ENCODE assay signal across 9 cellular contexts in genomic region chr22:37431811-37432707, GRCh38. TPM values are rescaled to one million over a fixed set of nuclear protein-coding genes. Genes with fewer than 3 reads are reported as not detected.
DNase-seq lines count a peak whose midpoint lies in the region.
"Had no signal": no experiment of that assay in that cellular context is flagged by ENCODE, and none has a peak within 500 bp of the region (broad histone marks: within the 10 kb centered on the region; RNA-seq: fewer than 3 reads in every experiment).

No MANE protein-coding gene starts in this region.

- H3K27me3 Mint-ChIP-seq in activated CD4-positive, alpha-beta T cell treated with anti-CD3 and anti-CD28 coated beads, Interleukin-2, amount 10 ng/mL, durations not matched to agents 7 days and 5 days, result peaks cover 33% of the 10 kb centered on the region

- H3K27ac Mint-ChIP-seq in activated CD4-positive, alpha-beta T cell treated with anti-CD3 and anti-CD28 coated beads, Interleukin-2, amount 10 ng/mL, durations not matched to agents 7 days and 5 days, result no peak overlapping the region
- H3K27ac Mint-ChIP-seq: CD4-positive, CD25-positive, alpha-beta regulatory T cell had no signal

- H3K9me3 Mint-ChIP-seq in activated CD4-positive, alpha-beta T cell treated with anti-CD3 and anti-CD28 coated beads, Interleukin-2, amount 10 ng/mL, durations not matched to agents 7 days and 5 days, result peaks cover 6% of the 10 kb centered on the region

- peaks cover 16% of the 10 kb centered on the region for H3K4me1 Mint-ChIP-seq in activated CD4-positive, alpha-beta T cell treated with anti-CD3 and anti-CD28 coated beads, Interleukin-2, amount 10 ng/mL, durations not matched to agents 7 days and 5 days

- no peaks in the 10 kb centered on the region for H3K36me3 Mint-ChIP-seq in activated CD4-positive, alpha-beta T cell treated with anti-CD3 and anti-CD28 coated beads, Interleukin-2, amount 10 ng/mL, durations not matched to agents 7 days and 5 days (ENCODE audit: low read depth)
- H3K36me3 Mint-ChIP-seq: CD4-positive, CD25-positive, alpha-beta regulatory T cell had no signal

- no peak overlapping the region for H3K4me3 Mint-ChIP-seq in activated CD4-positive, alpha-beta T cell treated with anti-CD3 and anti-CD28 coated beads, Interleukin-2, amount 10 ng/mL, durations not matched to agents 7 days and 5 days
- H3K4me3 Mint-ChIP-seq: CD4-positive, CD25-positive, alpha-beta regulatory T cell had no signal

- POLR2A ChIA-PET in activated CD4-positive, alpha-beta T cell treated with anti-CD3 and anti-CD28 coated beads, Interleukin-2, amount 10 ng/mL, durations not matched to agents 7 days and 5 days (lab: Charles Lee), result interaction anchor here (0.7 kb wide), 1 partner anchor 1144 kb away, joined by 4 read pairs; no protein-coding TSS in a partner anchor

- DNase-seq in activated CD4-positive, alpha-beta T cell treated with anti-CD3 and anti-CD28 coated beads for 24 hours (ENCODE audit: low read depth in 2 of 2), result peak; percentile 29 to 34
- no peak for DNase-seq in activated CD4-positive, alpha-beta T cell treated with anti-CD3 and anti-CD28 coated beads, Interleukin-2, amount 10 ng/mL, durations not matched to agents 7 days and 5 days
- DNase-seq in RPMI8226, result peak; percentile 37
- peak; percentile 88 for DNase-seq in dedifferentiated amniotic fluid mesenchymal stem cell (ENCODE audit: extremely low spot score)
- DNase-seq in stimulated activated CD4-positive, alpha-beta T cell treated with anti-CD3 and anti-CD28 coated beads, TNF-alpha, amount 100 ng/mL, for 24 hours (ENCODE audit: low read depth in 3 of 3), result peak in 2 of 3 experiments; percentile 15 to 53
- DNase-seq in NCI-H2196 treated with DMSO at 0.1 percent for 48 hours (lab: John Stamatoyannopoulos, UW; ENCODE audit: unreplicated experiment), result no peak
- DNase-seq in ureter (ENCODE audit: low spot score), result no peak
- no peak for DNase-seq in D341Med (ENCODE audit: low spot score)

- CTCF ChIA-PET in activated CD4-positive, alpha-beta T cell treated with anti-CD3 and anti-CD28 coated beads, Interleukin-2, amount 10 ng/mL, durations not matched to agents 7 days and 5 days (lab: Charles Lee), result interaction anchor here (0.7 to 1.6 kb wide), 5 partner anchors 9 to 386 kb away, joined by 3 to 5 read pairs (median 3); no protein-coding TSS in a partner anchor

RNA-seq across cellular contexts. Expression of gene ELFN2, which starts 4.8 kb away (rescaled TPM):
- total RNA-seq in activated CD4-positive, alpha-beta T cell treated with anti-CD3 and anti-CD28 coated beads, Interleukin-2, amount 10 ng/mL, durations not matched to agents 7 days and 5 days, result under 1 TPM; 0.10 to 0.23 TPM
- 0.10 TPM for total RNA-seq in ureter

RNA-seq across cellular contexts. Expression of gene MFNG, which starts 54.1 kb away (rescaled TPM):
- total RNA-seq in activated CD4-positive, alpha-beta T cell treated with anti-CD3 and anti-CD28 coated beads, Interleukin-2, amount 10 ng/mL, durations not matched to agents 7 days and 5 days, result 100 to 1,000 TPM; 218 to 219 TPM
- 20.3 TPM for total RNA-seq in ureter

Comparison
In these comparisons a context has a peak if more than half of its experiments do, and no peak if none do; other contexts are left out.
1. DNase-seq: peak in activated CD4-positive, alpha-beta T cell treated with anti-CD3 and anti-CD28 coated beads for 24 hours (2 of 2), RPMI8226 (single experiment), dedifferentiated amniotic fluid mesenchymal stem cell (single experiment) and stimulated activated CD4-positive, alpha-beta T cell treated with anti-CD3 and anti-CD28 coated beads, TNF-alpha, amount 100 ng/mL, for 24 hours (2 of 3); none in activated CD4-positive, alpha-beta T cell treated with anti-CD3 and anti-CD28 coated beads, Interleukin-2, amount 10 ng/mL, durations not matched to agents 7 days and 5 days (single experiment), NCI-H2196 treated with DMSO at 0.1 percent for 48 hours (single experiment), ureter (single experiment) and D341Med (single experiment).
2. RNA of gene MFNG, which starts 54.1 kb away (total RNA-seq): 218 to 219 TPM in activated CD4-positive, alpha-beta T cell treated with anti-CD3 and anti-CD28 coated beads, Interleukin-2, amount 10 ng/mL, durations not matched to agents 7 days and 5 days; 20.3 TPM in ureter (single experiment); every median in the first group is over 10 times any median in the second.